In the genomic region with DNA sequence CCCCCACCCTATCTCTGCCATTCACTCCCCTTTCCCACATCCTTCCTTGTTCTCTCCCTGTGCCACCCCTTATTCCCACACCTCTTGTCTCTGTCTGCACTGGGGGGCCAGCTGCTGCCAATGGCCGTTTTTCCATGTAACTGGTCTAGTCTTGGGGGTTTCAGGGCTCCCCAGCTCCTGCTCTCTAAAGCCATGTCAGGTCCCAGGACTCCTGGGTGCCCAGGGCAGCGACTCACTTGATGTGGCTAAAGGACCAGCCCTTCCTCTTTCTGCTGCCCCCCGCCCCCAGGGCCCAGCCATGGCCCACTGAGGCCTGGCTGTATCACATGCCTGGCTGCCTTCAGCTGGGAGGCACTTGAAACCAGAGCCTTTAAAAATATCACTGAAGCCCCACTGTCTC, we compare ENCODE assay signal across 33 cellular contexts. TPM values are rescaled to one million over a fixed set of nuclear protein-coding genes. Genes with fewer than 3 reads are reported as not detected.
"Had no signal": no experiment of that assay in that cellular context is flagged by ENCODE, and none has a peak within 500 bp of the region (broad histone marks: within the 10 kb centered on the region; RNA-seq: fewer than 3 reads in every experiment).

No MANE protein-coding gene starts in this region.

- H3K4me1 ChIP-seq: ascending aorta, breast epithelium, Peyer's patch had no signal

- H3K27ac Mint-ChIP-seq: activated CD4-positive, alpha-beta memory T cell treated with anti-CD3 and anti-CD28 coated beads, Interleukin-2, amount 10 ng/mL, durations not matched to agents 7 days and 5 days; activated CD8-positive, alpha-beta memory T cell treated with anti-CD3 and anti-CD28 coated beads, Interleukin-2, amount 10 ng/mL, durations not matched to agents 7 days and 5 days; activated naive CD4-positive, alpha-beta T cell treated with anti-CD3 and anti-CD28 coated beads, Interleukin-2, amount 10 ng/mL, durations not matched to agents 7 days and 5 days; activated naive CD8-positive, alpha-beta T cell; activated naive CD8-positive, alpha-beta T cell treated with anti-CD3 and anti-CD28 coated beads, Interleukin-2, amount 50 U/mL, for 24 hours had no signal

- H3K27me3 Mint-ChIP-seq: activated CD4-positive, alpha-beta memory T cell treated with anti-CD3 and anti-CD28 coated beads, Interleukin-2, amount 10 ng/mL, durations not matched to agents 7 days and 5 days; activated CD8-positive, alpha-beta memory T cell treated with anti-CD3 and anti-CD28 coated beads, Interleukin-2, amount 10 ng/mL, durations not matched to agents 7 days and 5 days; activated naive CD4-positive, alpha-beta T cell treated with anti-CD3 and anti-CD28 coated beads, Interleukin-2, amount 10 ng/mL, durations not matched to agents 7 days and 5 days; activated naive CD8-positive, alpha-beta T cell; activated naive CD8-positive, alpha-beta T cell treated with anti-CD3 and anti-CD28 coated beads, Interleukin-2, amount 50 U/mL, for 24 hours had no signal

- H3K36me3 ChIP-seq: ascending aorta, breast epithelium, Peyer's patch, WERI-Rb-1 had no signal

- H3K27me3 ChIP-seq: ascending aorta, Peyer's patch had no signal

- H3K9me3 Mint-ChIP-seq: activated CD4-positive, alpha-beta memory T cell treated with anti-CD3 and anti-CD28 coated beads, Interleukin-2, amount 10 ng/mL, durations not matched to agents 7 days and 5 days; activated naive CD4-positive, alpha-beta T cell treated with anti-CD3 and anti-CD28 coated beads, Interleukin-2, amount 10 ng/mL, durations not matched to agents 7 days and 5 days; activated naive CD8-positive, alpha-beta T cell treated with anti-CD3 and anti-CD28 coated beads, Interleukin-2, amount 50 U/mL, for 24 hours had no signal

- ATAC-seq: activated CD8-positive, alpha-beta memory T cell treated with anti-CD3 and anti-CD28 coated beads, Interleukin-2, amount 10 ng/mL, durations not matched to agents 7 days and 5 days; activated naive CD8-positive, alpha-beta T cell treated with anti-CD3 and anti-CD28 coated beads, Interleukin-2, amount 50 U/mL, for 24 hours; PC-3 had no signal

- H3K27ac ChIP-seq: ascending aorta, breast epithelium, Peyer's patch, WERI-Rb-1 had no signal

- H3K4me3 Mint-ChIP-seq: activated CD4-positive, alpha-beta memory T cell treated with anti-CD3 and anti-CD28 coated beads, Interleukin-2, amount 10 ng/mL, durations not matched to agents 7 days and 5 days; activated CD8-positive, alpha-beta memory T cell treated with anti-CD3 and anti-CD28 coated beads, Interleukin-2, amount 10 ng/mL, durations not matched to agents 7 days and 5 days; activated naive CD4-positive, alpha-beta T cell treated with anti-CD3 and anti-CD28 coated beads, Interleukin-2, amount 10 ng/mL, durations not matched to agents 7 days and 5 days; activated naive CD8-positive, alpha-beta T cell; activated naive CD8-positive, alpha-beta T cell treated with anti-CD3 and anti-CD28 coated beads, Interleukin-2, amount 50 U/mL, for 24 hours had no signal

- H3K9me3 ChIP-seq: ascending aorta, breast epithelium, Peyer's patch had no signal

- H3K4me3 ChIP-seq: ascending aorta, breast epithelium, Peyer's patch had no signal

- DNase-seq: activated CD4-positive, alpha-beta memory T cell treated with anti-CD3 and anti-CD28 coated beads, Interleukin-2, amount 10 ng/mL, durations not matched to agents 7 days and 5 days; activated CD4-positive, alpha-beta T cell treated with anti-CD3 and anti-CD28 coated beads for 1 hour; activated CD4-positive, alpha-beta T cell treated with anti-CD3 and anti-CD28 coated beads for 48 hours; activated CD4-positive, CD25-positive, alpha-beta regulatory T cell; activated CD8-positive, alpha-beta memory T cell treated with anti-CD3 and anti-CD28 coated beads for 24 hours; activated CD8-positive, alpha-beta memory T cell treated with anti-CD3 and anti-CD28 coated beads, Interleukin-2, amount 10 ng/mL, durations not matched to agents 7 days and 5 days; activated CD8-positive, alpha-beta memory T cell treated with anti-CD3 and anti-CD28 coated beads, Interleukin-2, amount 50 U/mL, for 48 hours; activated effector memory CD4-positive, alpha-beta T cell treated with Interleukin-2 at 50 U/mL for 16 hours; activated naive CD4-positive, alpha-beta T cell treated with anti-CD3 and anti-CD28 coated beads, Interleukin-2, amount 10 ng/mL, durations not matched to agents 7 days and 5 days; activated naive CD8-positive, alpha-beta T cell treated with anti-CD3 and anti-CD28 coated beads, Interleukin-2, amount 50 U/mL, for 24 hours; activated T-cell treated with anti-CD3 and anti-CD28 coated beads, Interleukin-2, amount 50 U/mL, for 48 hours; caudate nucleus; Karpas-422; KBM-7; NCI-H1105 treated with DMSO at 0.1 percent for 48 hours; NCI-H1436 treated with DMSO at 0.1 percent for 48 hours; NCI-H1694 treated with DMSO at 0.1 percent for 48 hours; NCI-H2029; NCI-H345; NCI-H526; NCI-H748 treated with DMSO at 0.1 percent for 48 hours; NK-92 treated with Interleukin-12 subunit alpha and Interleukin-12 subunit beta, amount 100 ng/mL, for 24 hours; PC-3; Peyer's patch; RPMI8226; SIG-M5; T1000; WERI-Rb-1 had no signal

- H3K36me3 Mint-ChIP-seq: activated CD8-positive, alpha-beta memory T cell treated with anti-CD3 and anti-CD28 coated beads, Interleukin-2, amount 10 ng/mL, durations not matched to agents 7 days and 5 days had no signal

RNA-seq across cellular contexts. Expression of gene IL2RG, which starts 43.3 kb away (rescaled TPM):
- total RNA-seq: NCI-H460, PC-3 had no signal

RNA-seq across cellular contexts. Expression of gene CXorf65, which starts 48.1 kb away (rescaled TPM):
- total RNA-seq: ascending aorta, breast epithelium, MCF 10A, NCI-H460, PC-3, Peyer's patch had no signal
